ENCODE assay signal across 14 cellular contexts in genomic region chr2:33104052-33104623, GRCh38.
A peak's percentile ranks its signal among the peaks of the same experiment; 100 is the strongest.
DNase-seq lines count a peak whose midpoint lies in the region; ATAC-seq and TF ChIP-seq lines count a peak whose summit lies in the region.
"Had no signal": no experiment of that assay in that cellular context is flagged by ENCODE, and none has a peak within 500 bp of the region (broad histone marks: within the 10 kb centered on the region; RNA-seq: fewer than 3 reads in every experiment).

No MANE protein-coding gene starts in this region.

- intact Hi-C loops in heart right ventricle (cut with DNase I) (no loop called here), left lung (cut with DNase I) (no loop called here), A673 (cut with micrococcal nuclease; ENCODE audit: unreplicated experiment) (no loop called here)

- no peak for DNase-seq in right atrium auricular region (ENCODE audit: low spot score)
- DNase-seq in heart right ventricle = no peak
- DNase-seq in coronary artery (ENCODE audit: low spot score) = no peak
- DNase-seq in left lung = no peak
- no peak for DNase-seq in NCI-H345 (lab: John Stamatoyannopoulos, UW)
- DNase-seq in activated CD4-positive, alpha-beta T cell treated with anti-CD3 and anti-CD28 coated beads, Interleukin-2, amount 50 U/mL, for 1 hour = no peak
- no peak for DNase-seq in A673 (ENCODE audit: low spot score)
- DNase-seq: activated B cell treated with CpG ODN at 0.5 μM for 24 hours; activated naive CD8-positive, alpha-beta T cell treated with anti-CD3 and anti-CD28 coated beads, Interleukin-2, amount 50 U/mL, for 24 hours; NCI-H1105; NCI-H226; stimulated activated naive CD8-positive, alpha-beta T cell treated with anti-CD3 and anti-CD28 coated beads, Interleukin-15, amount 100 ng/mL, for 72 hours had no signal

- no peak overlapping the region for H3K4me3 ChIP-seq in right atrium auricular region
- H3K4me3 ChIP-seq in heart right ventricle = no peak overlapping the region
- H3K4me3 ChIP-seq in coronary artery = no peak overlapping the region
- no peak overlapping the region for H3K4me3 ChIP-seq in left lung
- no peak overlapping the region for H3K4me3 ChIP-seq in A673 (ENCODE audit: low read depth, low read length, poor library complexity, severe bottlenecking)
- H3K4me3 ChIP-seq: neural progenitor cell had no signal

- 79 to 84% methylated on average over 5 of the region's 5 CpGs for WGBS in heart right ventricle, 2 donors

- H3K27me3 ChIP-seq in right atrium auricular region (no peaks in the 10 kb centered on the region), heart right ventricle (no peaks in the 10 kb centered on the region), left lung (no peaks in the 10 kb centered on the region), A673 (replicated peaks; ENCODE audit: insufficient read depth, low read depth, low read length, poor library complexity) (peaks cover 3% of the 10 kb centered on the region)
- H3K27me3 ChIP-seq: neural progenitor cell had no signal

- H3K9me3 ChIP-seq in right atrium auricular region = no peaks in the 10 kb centered on the region
- no peaks in the 10 kb centered on the region for H3K9me3 ChIP-seq in heart right ventricle
- no peaks in the 10 kb centered on the region for H3K9me3 ChIP-seq in left lung
- H3K9me3 ChIP-seq in A673 (ENCODE audit: low read depth, low read length, poor library complexity, severe bottlenecking) = no peaks in the 10 kb centered on the region

- H3K27ac ChIP-seq in right atrium auricular region = peak overlapping the region; percentile 13 to 34
- peak overlapping the region in 3 of 10 donors; percentile 4 to 26 (median 14) for H3K27ac ChIP-seq in heart right ventricle
- peak overlapping the region; percentile 51 to 77 for H3K27ac ChIP-seq in coronary artery
- H3K27ac ChIP-seq in left lung = peak overlapping the region; percentile 28 to 39
- H3K27ac ChIP-seq in A673 (ENCODE audit: low read depth, low read length, poor library complexity, severe bottlenecking) = no peak overlapping the region
- H3K27ac ChIP-seq: neural progenitor cell had no signal

- CTCF ChIA-PET in A673 (lab: Charles Lee) = no interaction called here

- TF ChIP-seq CTCF in right atrium auricular region (IDR thresholded peaks at IDR 0.05) (no peak), heart right ventricle (IDR thresholded peaks at IDR 0.05) (no peak), coronary artery (IDR thresholded peaks at IDR 0.05) (no peak), left lung (IDR thresholded peaks at IDR 0.05) (no peak), A673 (conservative IDR thresholded peaks at IDR 0.05; ENCODE audit: low read depth, low read length) (no peak)

- no TSS peak for BruUV-seq in A673 (replicated peaks; lab: Mats Ljungman, UMichigan)

- H3K4me1 ChIP-seq in right atrium auricular region (peaks cover 0 to 33% of the 10 kb centered on the region in 2 donors), heart right ventricle (peaks cover 0 to 71% (median 35%) of the 10 kb centered on the region in 9 donors), left lung (peaks cover 6 to 10% of the 10 kb centered on the region in 2 donors), A673 (ENCODE audit: insufficient read depth, low read length, poor library complexity, severe bottlenecking) (no peaks in the 10 kb centered on the region)

- POLR2A ChIA-PET in A673 (lab: Charles Lee; ENCODE audit: low non-redundant PET) = no interaction called here

- H3K36me3 ChIP-seq in right atrium auricular region (no peaks in the 10 kb centered on the region), heart right ventricle (no peaks in the 10 kb centered on the region), left lung (no peaks in the 10 kb centered on the region), A673 (ENCODE audit: insufficient read depth, low read length, poor library complexity, severe bottlenecking) (no peaks in the 10 kb centered on the region)
- H3K36me3 ChIP-seq: neural progenitor cell had no signal

- ATAC-seq in heart right ventricle (no peak), left lung (peak; percentile 47), HG02840 (IDR thresholded peaks at IDR 0.05; ENCODE audit: low FRiP score, unreplicated experiment) (no peak)
- ATAC-seq: activated naive CD8-positive, alpha-beta T cell treated with anti-CD3 and anti-CD28 coated beads, Interleukin-2, amount 50 U/mL, for 24 hours; stimulated activated naive CD8-positive, alpha-beta T cell treated with anti-CD3 and anti-CD28 coated beads, Interleukin-15, amount 100 ng/mL, for 72 hours had no signal
